Comparison of ENCODE assay signal across 1 cellular context in genomic region chrX:154506483-154507332, GRCh38.
TF ChIP-seq lines count a peak whose summit lies in the region.

No MANE protein-coding gene starts in this region.

TF ChIP-seq in K562, 482 proteins besides CTCF, POLR2A, EP300 and RAD21:
- TF ChIP-seq ZFPM2 (CRISPR knock-in tag; IDR thresholded peaks at IDR 0.05) (no peak), POLR2G (IDR thresholded peaks at IDR 0.05; ENCODE audit: low read depth, low read length) (peak; percentile 53)
